ENCODE assay signal across 17 cellular contexts in the genomic region with DNA sequence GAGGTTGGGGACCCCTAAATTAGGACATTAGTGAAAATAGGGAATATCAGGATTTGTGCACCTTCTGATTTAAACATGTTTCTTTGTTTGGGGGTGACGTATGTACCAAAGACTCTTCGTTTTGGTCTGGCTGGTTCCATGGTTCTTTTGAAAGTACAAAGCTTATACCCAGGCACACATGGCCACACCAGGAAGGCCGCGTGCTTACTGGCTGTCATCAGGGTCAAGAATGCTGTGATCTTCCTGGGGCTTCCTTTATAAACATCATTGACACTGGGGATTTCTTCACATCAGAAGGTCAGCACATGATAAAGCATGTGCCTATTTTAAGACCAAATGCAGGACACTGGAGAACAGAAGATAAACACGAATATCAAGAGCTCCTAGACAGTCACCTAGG.
DNase-seq lines count a peak whose midpoint lies in the region; ATAC-seq and TF ChIP-seq lines count a peak whose summit lies in the region.
"Had no signal": no experiment of that assay in that cellular context is flagged by ENCODE, and none has a peak within 500 bp of the region (broad histone marks: within the 10 kb centered on the region; RNA-seq: fewer than 3 reads in every experiment).

No MANE protein-coding gene starts in this region.

- no peak overlapping the region for H3K4me3 Mint-ChIP-seq in stimulated activated naive B cell treated with anti-CD40 and anti-IgM and Interleukin-4, amounts not matched to agents 10 μg/mL and 1 μg/mL and 100 μg/mL, for 72 hours
- H3K4me3 Mint-ChIP-seq: CD8-positive, alpha-beta memory T cell; HFFc6 had no signal

- H3K79me2 ChIP-seq in GM23248 (ENCODE audit: insufficient read depth) = no peaks in the 10 kb centered on the region

- H3K9me3 Mint-ChIP-seq in stimulated activated naive B cell treated with anti-CD40 and anti-IgM and Interleukin-4, amounts not matched to agents 10 μg/mL and 1 μg/mL and 100 μg/mL, for 72 hours = peaks cover 0 to 1% of the 10 kb centered on the region in 2 donors
- H3K9me3 Mint-ChIP-seq: CD8-positive, alpha-beta memory T cell; HFFc6 had no signal

- H3K9me3 ChIP-seq in heart left ventricle (no peaks in the 10 kb centered on the region), right cardiac atrium (ENCODE audit: control insufficient read depth, low read length) (no peaks in the 10 kb centered on the region), GM23248 (ENCODE audit: low read depth) (no peaks in the 10 kb centered on the region)
- H3K9me3 ChIP-seq: Caco-2 had no signal

- H3K36me3 ChIP-seq in heart left ventricle (no peaks in the 10 kb centered on the region), GM23248 (ENCODE audit: low read depth) (no peaks in the 10 kb centered on the region)
- H3K36me3 ChIP-seq: BLaER1 had no signal

- no peak overlapping the region for H3K4me2 ChIP-seq in GM23248 (ENCODE audit: unreplicated experiment)
- H3K4me2 ChIP-seq: BLaER1 had no signal

- H3K4me1 ChIP-seq in heart left ventricle = peaks cover 0 to 11% (median 0%) of the 10 kb centered on the region in 12 donors
- no peaks in the 10 kb centered on the region for H3K4me1 ChIP-seq in right cardiac atrium (ENCODE audit: control insufficient read depth, insufficient read depth, low read length)
- H3K4me1 ChIP-seq in GM23248 (ENCODE audit: insufficient read depth) = peaks cover 28% of the 10 kb centered on the region

- H3K9ac ChIP-seq in GM23248 = no peak overlapping the region
- H3K9ac ChIP-seq: BLaER1 had no signal

- no peaks in the 10 kb centered on the region for H3K9me2 ChIP-seq in GM23248 (ENCODE audit: insufficient read depth)

- peak overlapping the region; percentile 49 for H3K27ac Mint-ChIP-seq in stimulated activated naive B cell treated with anti-CD40 and anti-IgM and Interleukin-4, amounts not matched to agents 10 μg/mL and 1 μg/mL and 100 μg/mL, for 72 hours
- H3K27ac Mint-ChIP-seq: HFFc6 had no signal

- no peak for TF ChIP-seq POLR2A in heart left ventricle (IDR thresholded peaks at IDR 0.05)

- intact Hi-C loops in left ventricle myocardium superior (cut with micrococcal nuclease) (no loop called here), heart left ventricle (cut with DNase I) (no loop called here), right cardiac atrium (cut with DNase I) (no loop called here)

- H4K20me1 ChIP-seq in GM23248 (ENCODE audit: insufficient read depth) = no peaks in the 10 kb centered on the region
- H4K20me1 ChIP-seq: BLaER1 had no signal

- H3K4me3 ChIP-seq in heart left ventricle (no peak overlapping the region), right cardiac atrium (ENCODE audit: low read length) (no peak overlapping the region), GM23248 (no peak overlapping the region)
- H3K4me3 ChIP-seq: BLaER1 had no signal

- H3K27me3 ChIP-seq in heart left ventricle = peaks cover 0 to 2% (median 0%) of the 10 kb centered on the region in 9 donors
- H3K27me3 ChIP-seq in right cardiac atrium (ENCODE audit: control insufficient read depth, insufficient read depth) = no peaks in the 10 kb centered on the region
- H3K27me3 ChIP-seq in GM23248 (replicated peaks; ENCODE audit: insufficient read depth) = no peaks in the 10 kb centered on the region

- peaks cover 2 to 13% of the 10 kb centered on the region in 2 donors for H3K4me1 Mint-ChIP-seq in stimulated activated naive B cell treated with anti-CD40 and anti-IgM and Interleukin-4, amounts not matched to agents 10 μg/mL and 1 μg/mL and 100 μg/mL, for 72 hours

- no peak for TF ChIP-seq CTCF in heart left ventricle (IDR thresholded peaks at IDR 0.05)

- 70 to 77% (median 75%) methylated on average over 5 of the region's 5 CpGs for WGBS in heart left ventricle, 4 donors
- 66% methylated on average over 5 of the region's 5 CpGs for WGBS in right cardiac atrium
- WGBS in GM23248 (ENCODE audit: low coverage in 1 of 2, low lambda C conversion rate in 2 of 2, missing lambda C conversion rate in 2 of 2), 2 experiments = 92 to 95% methylated on average over 5 of the region's 5 CpGs

- ATAC-seq in left ventricle myocardium superior = peak; percentile 10
- no peak for ATAC-seq in heart left ventricle
- ATAC-seq in right cardiac atrium = peak; percentile 34 to 44
- ATAC-seq in stimulated activated naive B cell treated with anti-CD40 and anti-IgM and Interleukin-4, amounts not matched to agents 10 μg/mL and 1 μg/mL and 100 μg/mL, for 72 hours (replicated peaks) = no peak

- peaks cover 66 to 90% of the 10 kb centered on the region in 2 donors for H3K27me3 Mint-ChIP-seq in stimulated activated naive B cell treated with anti-CD40 and anti-IgM and Interleukin-4, amounts not matched to agents 10 μg/mL and 1 μg/mL and 100 μg/mL, for 72 hours

- peak; percentile 7 for DNase-seq in activated CD8-positive, alpha-beta memory T cell treated with anti-CD3 and anti-CD28 coated beads for 24 hours
- no peak for DNase-seq in activated CD8-positive, alpha-beta memory T cell treated with anti-CD3 and anti-CD28 coated beads, Interleukin-2, amount 50 U/mL, for 48 hours
- DNase-seq in left ventricle myocardium superior (no peak), heart left ventricle (no peak), right cardiac atrium (peak in 1 of 3 donors; percentile 56), LoVo (ENCODE audit: low spot score) (no peak), GM23248 (no peak)
- DNase-seq in stimulated activated naive B cell treated with anti-CD40 and anti-IgM and Interleukin-4, amounts not matched to agents 10 μg/mL and 1 μg/mL and 100 μg/mL, for 72 hours = no peak
- DNase-seq: AML-193; CD8-positive, alpha-beta memory T cell; DND-41; GDM1; HCEC 1CT; HFFc6 had no signal

- no peaks in the 10 kb centered on the region for H3K36me3 Mint-ChIP-seq in stimulated activated naive B cell treated with anti-CD40 and anti-IgM and Interleukin-4, amounts not matched to agents 10 μg/mL and 1 μg/mL and 100 μg/mL, for 72 hours
- H3K36me3 Mint-ChIP-seq: CD8-positive, alpha-beta memory T cell had no signal

- H3K27ac ChIP-seq in heart left ventricle (no peak overlapping the region), right cardiac atrium (ENCODE audit: low read length) (peak overlapping the region; percentile 43), GM23248 (no peak overlapping the region)
- H3K27ac ChIP-seq: 22Rv1, BLaER1 had no signal

- in situ Hi-C loops in GM23248 (cut with MboI) = no loop called here

- H2AFZ ChIP-seq in GM23248 = no peak overlapping the region

- H3F3A ChIP-seq in GM23248 (ENCODE audit: insufficient read depth) = peaks cover 6% of the 10 kb centered on the region; the same call in 1 of the 2 replicates

Comparison
In these comparisons a context has a peak if more than half of its experiments do, and no peak if none do; other contexts are left out.
1. ATAC-seq: peak in left ventricle myocardium superior (single experiment) and right cardiac atrium (2 of 2); none in heart left ventricle (0 of 4) and stimulated activated naive B cell treated with anti-CD40 and anti-IgM and Interleukin-4, amounts not matched to agents 10 μg/mL and 1 μg/mL and 100 μg/mL, for 72 hours (0 of 2).